Comparison of ENCODE assay signal across 1 cellular context in the genomic region with DNA sequence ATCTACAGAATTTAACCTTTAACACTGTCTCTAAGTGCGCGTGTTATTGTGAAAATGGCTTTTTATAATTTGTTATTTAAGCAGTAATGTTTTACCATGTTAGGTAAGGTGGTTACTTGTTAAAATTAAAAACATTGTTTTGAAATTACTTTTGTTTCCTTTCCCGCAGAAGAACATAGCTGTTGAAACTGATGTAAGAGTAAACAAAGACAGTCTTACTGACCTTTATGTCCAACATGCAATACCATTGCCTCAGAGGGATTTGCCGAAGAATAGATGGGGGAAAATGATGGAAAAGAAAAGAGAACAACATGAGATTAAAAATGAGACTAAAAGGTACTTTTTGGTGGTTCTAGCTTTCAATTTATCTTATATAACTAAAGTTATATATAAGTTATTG.
TF ChIP-seq lines count a peak whose summit lies in the region.

No MANE protein-coding gene starts in this region.

TF ChIP-seq in A549, 52 proteins besides CTCF, POLR2A, EP300 and RAD21:
- TF ChIP-seq HOXB13 (CRISPR knock-in tag; IDR thresholded peaks at IDR 0.05; ENCODE audit: low read depth) (no peak), FOXS1 (CRISPR knock-in tag; IDR thresholded peaks at IDR 0.05) (no peak), RFX5 (IDR thresholded peaks at IDR 0.05) (no peak), POLR2AphosphoS2 (conservative IDR thresholded peaks at IDR 0.05; ENCODE audit: low read length) (no peak), CEBPB (IDR thresholded peaks at IDR 0.05) (no peak), SMC3 (IDR thresholded peaks at IDR 0.05) (no peak), NPAS2 (CRISPR knock-in tag; IDR thresholded peaks at IDR 0.05; ENCODE audit: borderline replicate concordance) (no peak)
- TF ChIP-seq, protein P1, sequence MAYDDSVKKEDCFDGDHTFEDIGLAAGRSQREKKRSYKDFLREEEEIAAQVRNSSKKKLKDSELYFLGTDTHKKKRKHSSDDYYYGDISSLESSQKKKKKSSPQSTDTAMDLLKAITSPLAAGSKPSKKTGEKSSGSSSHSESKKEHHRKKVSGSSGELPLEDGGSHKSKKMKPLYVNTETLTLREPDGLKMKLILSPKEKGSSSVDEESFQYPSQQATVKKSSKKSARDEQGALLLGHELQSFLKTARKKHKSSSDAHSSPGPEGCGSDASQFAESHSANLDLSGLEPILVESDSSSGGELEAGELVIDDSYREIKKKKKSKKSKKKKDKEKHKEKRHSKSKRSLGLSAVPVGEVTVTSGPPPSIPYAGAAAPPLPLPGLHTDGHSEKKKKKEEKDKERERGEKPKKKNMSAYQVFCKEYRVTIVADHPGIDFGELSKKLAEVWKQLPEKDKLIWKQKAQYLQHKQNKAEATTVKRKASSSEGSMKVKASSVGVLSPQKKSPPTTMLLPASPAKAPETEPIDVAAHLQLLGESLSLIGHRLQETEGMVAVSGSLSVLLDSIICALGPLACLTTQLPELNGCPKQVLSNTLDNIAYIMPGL (CRISPR knock-in tag; IDR thresholded peaks at IDR 0.05; ENCODE audit: borderline replicate concordance): no peak
- TF ChIP-seq, protein P2, sequence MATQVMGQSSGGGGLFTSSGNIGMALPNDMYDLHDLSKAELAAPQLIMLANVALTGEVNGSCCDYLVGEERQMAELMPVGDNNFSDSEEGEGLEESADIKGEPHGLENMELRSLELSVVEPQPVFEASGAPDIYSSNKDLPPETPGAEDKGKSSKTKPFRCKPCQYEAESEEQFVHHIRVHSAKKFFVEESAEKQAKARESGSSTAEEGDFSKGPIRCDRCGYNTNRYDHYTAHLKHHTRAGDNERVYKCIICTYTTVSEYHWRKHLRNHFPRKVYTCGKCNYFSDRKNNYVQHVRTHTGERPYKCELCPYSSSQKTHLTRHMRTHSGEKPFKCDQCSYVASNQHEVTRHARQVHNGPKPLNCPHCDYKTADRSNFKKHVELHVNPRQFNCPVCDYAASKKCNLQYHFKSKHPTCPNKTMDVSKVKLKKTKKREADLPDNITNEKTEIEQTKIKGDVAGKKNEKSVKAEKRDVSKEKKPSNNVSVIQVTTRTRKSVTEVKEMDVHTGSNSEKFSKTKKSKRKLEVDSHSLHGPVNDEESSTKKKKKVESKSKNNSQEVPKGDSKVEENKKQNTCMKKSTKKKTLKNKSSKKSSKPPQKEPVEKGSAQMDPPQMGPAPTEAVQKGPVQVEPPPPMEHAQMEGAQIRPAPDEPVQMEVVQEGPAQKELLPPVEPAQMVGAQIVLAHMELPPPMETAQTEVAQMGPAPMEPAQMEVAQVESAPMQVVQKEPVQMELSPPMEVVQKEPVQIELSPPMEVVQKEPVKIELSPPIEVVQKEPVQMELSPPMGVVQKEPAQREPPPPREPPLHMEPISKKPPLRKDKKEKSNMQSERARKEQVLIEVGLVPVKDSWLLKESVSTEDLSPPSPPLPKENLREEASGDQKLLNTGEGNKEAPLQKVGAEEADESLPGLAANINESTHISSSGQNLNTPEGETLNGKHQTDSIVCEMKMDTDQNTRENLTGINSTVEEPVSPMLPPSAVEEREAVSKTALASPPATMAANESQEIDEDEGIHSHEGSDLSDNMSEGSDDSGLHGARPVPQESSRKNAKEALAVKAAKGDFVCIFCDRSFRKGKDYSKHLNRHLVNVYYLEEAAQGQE (IDR thresholded peaks at IDR 0.05): no peak
